15 cellular contexts compared by ENCODE assay signal in the genomic region with DNA sequence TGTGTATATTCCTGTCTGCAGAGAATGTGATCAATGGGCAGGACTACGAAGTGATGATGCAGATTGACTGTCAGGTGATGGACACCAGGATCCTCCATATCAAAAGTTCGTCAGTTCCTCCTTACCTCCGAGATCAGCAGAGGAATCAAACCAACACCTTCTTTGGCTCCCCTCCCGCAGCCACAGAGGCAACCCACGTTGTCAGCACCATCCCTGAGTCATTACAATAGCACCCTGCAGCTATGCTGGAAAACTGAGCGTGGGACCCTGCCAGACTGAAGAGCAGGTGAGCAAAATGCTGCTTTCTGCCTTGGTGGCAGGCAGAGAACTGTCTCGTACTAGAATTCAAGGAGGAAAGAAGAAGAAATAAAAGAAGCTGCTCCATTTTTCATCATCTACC.
DNase-seq lines count a peak whose midpoint lies in the region; TF ChIP-seq lines count a peak whose summit lies in the region.
"Had no signal": no experiment of that assay in that cellular context is flagged by ENCODE, and none has a peak within 500 bp of the region (broad histone marks: within the 10 kb centered on the region; RNA-seq: fewer than 3 reads in every experiment).

No MANE protein-coding gene starts in this region.

- peaks cover 0 to 20% (median 0%) of the 10 kb centered on the region in 4 donors for H3K36me3 ChIP-seq in sigmoid colon

- no peak for TF ChIP-seq CTCF in sigmoid colon (IDR thresholded peaks at IDR 0.05)

- TF ChIP-seq POLR2A in sigmoid colon (IDR thresholded peaks at IDR 0.05): no peak

- no peaks in the 10 kb centered on the region for H3K27me3 ChIP-seq in sigmoid colon
- H3K27me3 ChIP-seq: neutrophil, tibial artery had no signal

- peaks cover 0 to 57% (median 41%) of the 10 kb centered on the region in 4 donors for H3K4me1 ChIP-seq in sigmoid colon

- H3K4me3 ChIP-seq in sigmoid colon: no peak overlapping the region
- H3K4me3 ChIP-seq: A549, tibial artery had no signal

- WGBS in sigmoid colon, 2 donors: 85 to 88% methylated on average over 7 of the region's 7 CpGs

- intact Hi-C loops in sigmoid colon (cut with DNase I): no loop called here

- H3K27ac ChIP-seq in caudate nucleus (ENCODE audit: low read depth, low read length) (no peak overlapping the region), sigmoid colon (no peak overlapping the region)
- H3K27ac ChIP-seq: A549, neutrophil, tibial artery had no signal

- H3K9me3 ChIP-seq in sigmoid colon: no peaks in the 10 kb centered on the region
- H3K9me3 ChIP-seq: A549, neutrophil, tibial artery had no signal

- no peak for TF ChIP-seq EP300 in sigmoid colon (IDR thresholded peaks at IDR 0.05)

- peak; percentile 26 for DNase-seq in activated CD4-positive, alpha-beta T cell treated with anti-CD3 and anti-CD28 coated beads for 48 hours
- DNase-seq in activated CD4-positive, alpha-beta T cell treated with anti-CD3 and anti-CD28 coated beads for 4 hours: no peak
- DNase-seq in HT1080 (ENCODE audit: low read depth) (peak; percentile 48), caudate nucleus (lab: John Stamatoyannopoulos, UW) (peak in 45 of 61 donors; percentile 6 to 90 (median 47)), nucleus accumbens (lab: John Stamatoyannopoulos, UW) (peak in 34 of 56 donors; percentile 5 to 82 (median 37)), islet precursor cell (no peak), sigmoid colon (no peak), T1000 (lab: John Stamatoyannopoulos, UW) (no peak)
- DNase-seq: DMS79, Karpas-422, kidney glomerular epithelial cell, midbrain, tibial artery had no signal

Comparison
In these comparisons a context has a peak if more than half of its experiments do, and no peak if none do; other contexts are left out.
1. DNase-seq: peak in activated CD4-positive, alpha-beta T cell treated with anti-CD3 and anti-CD28 coated beads for 48 hours (single experiment), HT1080 (single experiment), caudate nucleus (45 of 61) and nucleus accumbens (34 of 56); none in activated CD4-positive, alpha-beta T cell treated with anti-CD3 and anti-CD28 coated beads for 4 hours (0 of 2), islet precursor cell (single experiment), sigmoid colon (single experiment) and T1000 (single experiment).